In genomic region chr1:67767103-67767502, GRCh38 we compare ENCODE assay signal across 18 cellular contexts.
DNase-seq lines count a peak whose midpoint lies in the region; ATAC-seq and FAIRE-seq lines count a peak whose summit lies in the region.
"Had no signal": no experiment of that assay in that cellular context is flagged by ENCODE, and none has a peak within 500 bp of the region (broad histone marks: within the 10 kb centered on the region; RNA-seq: fewer than 3 reads in every experiment).

No MANE protein-coding gene starts in this region.

- peak overlapping the region; percentile 70 for H3K9ac ChIP-seq in adipocyte (ENCODE audit: low read length)

- FAIRE-seq in small intestine (lab: Jason Lieb, UNC) = no peak
- FAIRE-seq: G401.6, GM19239 had no signal

- ATAC-seq in left colon (peak; percentile 67), HG03469 (IDR thresholded peaks at IDR 0.05; ENCODE audit: unreplicated experiment) (no peak)

- in situ Hi-C loops in KBM-7 (cut with MboI; ENCODE audit: low pct_unique_long_range_greater_than_20kb, low sequenced_read_pairs) = no loop called here

- H3K9me3 ChIP-seq in adipocyte (ENCODE audit: control insufficient read depth, low read length) (no peaks in the 10 kb centered on the region), small intestine (ENCODE audit: control insufficient read depth, low read depth) (no peaks in the 10 kb centered on the region)
- H3K9me3 ChIP-seq: HAP-1 had no signal

- no peaks in the 10 kb centered on the region for H3K27me3 ChIP-seq in adipocyte (replicated peaks; ENCODE audit: control insufficient read depth, insufficient read depth, low read length)
- no peaks in the 10 kb centered on the region for H3K27me3 ChIP-seq in small intestine (ENCODE audit: control insufficient read depth in 2 of 2, insufficient read depth in 2 of 2, low read length in 2 of 2)

- intact Hi-C loops in left colon (cut with DNase I, micrococcal nuclease) = loop anchor here in 1 of 2 donors (10.0 kb wide), 1 partner anchor 248 kb away; no protein-coding TSS in a partner anchor

- peak; percentile 14 for DNase-seq in NCI-H146 (lab: John Stamatoyannopoulos, UW)
- no peak for DNase-seq in NCI-H146 treated with DMSO at 0.1 percent for 48 hours (lab: John Stamatoyannopoulos, UW; ENCODE audit: unreplicated experiment)
- no peak for DNase-seq in adipocyte (ENCODE audit: low read depth)
- no peak for DNase-seq in left colon
- peak; percentile 41 for DNase-seq in small intestine
- DNase-seq in nucleus accumbens (lab: John Stamatoyannopoulos, UW) = no peak
- DNase-seq in KBM-7 = no peak
- DNase-seq: 8988T; activated B cell treated with CpG ODN at 0.5 μM for 24 hours; activated CD4-positive, alpha-beta memory T cell treated with anti-CD3 and anti-CD28 coated beads for 36 hours; activated naive CD4-positive, alpha-beta T cell treated with Interleukin-2 at 50 U/mL for 16 hours; NCI-H1417 treated with DMSO at 0.1 percent for 48 hours; NCI-H774; stimulated activated CD4-positive, alpha-beta T cell treated with anti-CD3 and anti-CD28 coated beads, Interleukin-2, amount 100 ng/mL, for 24 hours had no signal

- H3K36me3 ChIP-seq in adipocyte (ENCODE audit: control insufficient read depth, insufficient read depth, low read length, severe bottlenecking) (peaks cover 23% of the 10 kb centered on the region), small intestine (ENCODE audit: control insufficient read depth in 2 of 2, insufficient read depth in 2 of 2, low read length in 2 of 2) (no peaks in the 10 kb centered on the region)
- H3K36me3 ChIP-seq: HAP-1 had no signal

- H3K27ac ChIP-seq in small intestine (ENCODE audit: low read depth in 1 of 2, low read length in 1 of 2) = peak overlapping the region in 1 of 2 donors; percentile 57

- WGBS in small intestine, 3 donors = 67 to 80% (median 68%) methylated on average over 6 of the region's 6 CpGs

- H3K4me3 ChIP-seq in adipocyte (ENCODE audit: low read length) = no peak overlapping the region
- no peak overlapping the region for H3K4me3 ChIP-seq in small intestine (ENCODE audit: low read depth in 1 of 2, low read length in 2 of 2)
- H3K4me3 ChIP-seq: HAP-1 had no signal

- H3K4me1 ChIP-seq in adipocyte (ENCODE audit: control insufficient read depth, insufficient read depth, low read length) (peaks cover 39% of the 10 kb centered on the region), small intestine (ENCODE audit: control insufficient read depth in 2 of 2, insufficient read depth in 1 of 2, low read depth in 1 of 2, low read length in 1 of 2) (peaks cover 9 to 13% of the 10 kb centered on the region in 2 donors)

Comparison
In these comparisons a context has a peak if more than half of its experiments do, and no peak if none do; other contexts are left out.
1. DNase-seq: peak in NCI-H146 (single experiment) and small intestine (single experiment); none in NCI-H146 treated with DMSO at 0.1 percent for 48 hours (single experiment), adipocyte (single experiment), left colon (0 of 2), nucleus accumbens (0 of 56) and KBM-7 (single experiment).